ENCODE assay signal across 11 cellular contexts in genomic region chr10:119233821-119234220, GRCh38. TPM values are rescaled to one million over a fixed set of nuclear protein-coding genes. Genes with fewer than 3 reads are reported as not detected.
DNase-seq lines count a peak whose midpoint lies in the region; FAIRE-seq and TF ChIP-seq lines count a peak whose summit lies in the region.
"Had no signal": no experiment of that assay in that cellular context is flagged by ENCODE, and none has a peak within 500 bp of the region (broad histone marks: within the 10 kb centered on the region; RNA-seq: fewer than 3 reads in every experiment).

No MANE protein-coding gene starts in this region.

- DNase-seq in DMS 273 treated with DMSO at 0.1 percent for 48 hours (lab: John Stamatoyannopoulos, UW): peak; percentile 36
- DNase-seq in M059J (ENCODE audit: low read depth): peak; percentile 61
- DNase-seq in esophagus muscularis mucosa (ENCODE audit: extremely low spot score): no peak
- peak; percentile 25 for DNase-seq in posterior vena cava (ENCODE audit: low spot score)
- no peak for DNase-seq in midbrain (lab: John Stamatoyannopoulos, UW)
- DNase-seq in anterior cingulate cortex (lab: John Stamatoyannopoulos, UW): no peak
- no peak for DNase-seq in RCC 7860 (ENCODE audit: low spot score)
- DNase-seq in middle frontal gyrus (ENCODE audit: extremely low spot score, low spot score): no peak
- DNase-seq: hippocampal formation, Karpas-422 had no signal

- no peaks in the 10 kb centered on the region for H3K9me3 ChIP-seq in esophagus muscularis mucosa

- no peak for TF ChIP-seq CTCF in esophagus muscularis mucosa (IDR thresholded peaks at IDR 0.05)

- H3K36me3 ChIP-seq in esophagus muscularis mucosa: no peaks in the 10 kb centered on the region

- TF ChIP-seq EP300 in esophagus muscularis mucosa (IDR thresholded peaks at IDR 0.05): no peak

- H3K4me1 ChIP-seq in esophagus muscularis mucosa: peaks cover 55 to 76% (median 70%) of the 10 kb centered on the region in 4 donors

- FAIRE-seq in RCC 7860 (lab: Jason Lieb, UNC): no peak

- H3K4me3 ChIP-seq in esophagus muscularis mucosa: no peak overlapping the region
- H3K4me3 ChIP-seq: smooth muscle cell had no signal

- peak overlapping the region; percentile 48 to 68 (median 58) for H3K27ac ChIP-seq in esophagus muscularis mucosa (replicated peaks in 1 of 4)

- WGBS in esophagus muscularis mucosa: 48% methylated on average over 3 of the region's 3 CpGs

- no peak for TF ChIP-seq POLR2A in esophagus muscularis mucosa (IDR thresholded peaks at IDR 0.05; ENCODE audit: low read depth)

- no peaks in the 10 kb centered on the region for H3K27me3 ChIP-seq in esophagus muscularis mucosa

- intact Hi-C loops in esophagus muscularis mucosa (cut with DNase I): no loop called here
- intact Hi-C loops in posterior vena cava (cut with DNase I): no loop called here

RNA-seq across cellular contexts. Expression of gene GRK5, which starts 26.4 kb away (rescaled TPM):
- total RNA-seq in M059J (2014; rRNA removed; shearing (Covaris generic)): 3.9 and 4.4 TPM in 2 replicates
- 10 to 100 TPM; 39.6 to 64.4 (median 50.7) TPM for total RNA-seq in esophagus muscularis mucosa
- total RNA-seq in posterior vena cava: 10 to 100 TPM; 40.0 to 57.5 TPM

RNA-seq across cellular contexts. Expression of gene PRDX3, which starts 55.2 kb away (rescaled TPM):
- 357 and 393 TPM in 2 replicates for total RNA-seq in M059J (2014; rRNA removed; shearing (Covaris generic))
- total RNA-seq in esophagus muscularis mucosa: 100 to 1,000 TPM; 128 to 195 (median 171) TPM
- total RNA-seq in posterior vena cava: 100 to 1,000 TPM in 1 of 2 donors, 10 to 100 TPM in 1; 95.8 to 106 TPM

Comparison
In these comparisons a context has a peak if more than half of its experiments do, and no peak if none do; other contexts are left out.
1. DNase-seq: peak in DMS 273 treated with DMSO at 0.1 percent for 48 hours (single experiment), M059J (single experiment) and posterior vena cava (single experiment); none in esophagus muscularis mucosa (single experiment), midbrain (single experiment), anterior cingulate cortex (0 of 58), RCC 7860 (single experiment) and middle frontal gyrus (single experiment).